30 cellular contexts compared by ENCODE assay signal in the genomic region with DNA sequence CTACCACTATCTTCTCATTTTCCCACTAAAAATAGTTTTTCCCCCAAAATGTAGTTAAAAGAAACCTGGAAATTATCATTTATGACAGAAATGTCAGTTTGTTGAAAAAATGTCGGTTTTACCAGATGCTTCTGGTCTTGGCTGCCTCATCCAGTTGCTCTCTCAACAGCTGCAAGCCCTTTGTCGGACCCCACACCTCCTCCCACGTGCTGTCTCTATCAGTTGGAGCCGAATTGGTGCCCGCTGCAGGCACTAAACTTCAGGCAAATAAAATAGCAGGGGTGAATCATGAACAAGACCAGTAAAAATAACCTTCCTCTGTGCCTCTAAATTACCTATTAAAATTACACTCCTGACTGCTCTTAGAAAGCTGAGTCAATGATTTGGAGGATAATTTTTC.
"Had no signal": no experiment of that assay in that cellular context is flagged by ENCODE, and none has a peak within 500 bp of the region (broad histone marks: within the 10 kb centered on the region; RNA-seq: fewer than 3 reads in every experiment).

No MANE protein-coding gene starts in this region.

- H3K27me3 ChIP-seq: brain microvascular endothelial cell, SJSA1 had no signal

- H3K4me2 ChIP-seq: KMS-11 had no signal

- H3K4me3 ChIP-seq: SJSA1 had no signal

- DNase-seq: activated CD4-positive, alpha-beta T cell treated with anti-CD3 and anti-CD28 coated beads, Interleukin-2, amount 10 ng/mL, durations not matched to agents 24 days and 14 days; activated CD4-positive, alpha-beta T cell treated with anti-CD3 and anti-CD28 coated beads, Interleukin-2, amount 50 U/mL, for 4 hours; activated CD8-positive, alpha-beta T cell treated with anti-CD3 and anti-CD28 coated beads for 36 hours; activated effector memory CD4-positive, alpha-beta T cell treated with anti-CD3 and anti-CD28 coated beads, Interleukin-2, amount 50 U/mL, for 16 hours; activated naive CD4-positive, alpha-beta T cell; activated naive CD4-positive, alpha-beta T cell treated with anti-CD3 and anti-CD28 coated beads, Interleukin-2, amount 50 U/mL, for 16 hours; activated naive CD8-positive, alpha-beta T cell treated with anti-CD3 and anti-CD28 coated beads for 36 hours; activated T-cell treated with anti-CD3 and anti-CD28 coated beads, Interleukin-2, amount 50 U/mL, for 1 hour; activated T-cell treated with anti-CD3 and anti-CD28 coated beads, Interleukin-2, amount 50 U/mL, for 72 hours; amniotic stem cell; aorta; brain microvascular endothelial cell; central memory CD4-positive, alpha-beta T cell; NCI-H1092 treated with DMSO at 0.1 percent for 48 hours; NCI-H1417; NCI-H146; NCI-H187; NCI-H2029 treated with DMSO at 0.1 percent for 48 hours; NCI-H2107; NCI-H2171; NCI-H2227 treated with DMSO at 0.1 percent for 48 hours; NCI-H446; NCI-H510A treated with DMSO at 0.1 percent for 48 hours; NCI-H69; NCI-H82; SHP77 had no signal

- H3K27ac ChIP-seq: brain microvascular endothelial cell, KMS-11, SJSA1 had no signal

- H3K9ac ChIP-seq: KMS-11 had no signal

- H3K36me3 ChIP-seq: brain microvascular endothelial cell, SJSA1 had no signal

- H3K9me3 ChIP-seq: SJSA1 had no signal

- ATAC-seq: activated CD8-positive, alpha-beta T cell treated with anti-CD3 and anti-CD28 coated beads for 36 hours; activated T-cell treated with anti-CD3 and anti-CD28 coated beads, Interleukin-2, amount 50 U/mL, for 72 hours; activated T-helper 17 cell treated with anti-CD3 and anti-CD28 coated beads, Interleukin-2, amount 50 U/mL, for 72 hours; Panc1 had no signal
